Comparison of ENCODE assay signal across 10 cellular contexts in genomic region chr12:55822228-55822627, GRCh38. TPM values are rescaled to one million over a fixed set of nuclear protein-coding genes. Genes with fewer than 3 reads are reported as not detected.
A peak's percentile ranks its signal among the peaks of the same experiment; 100 is the strongest.
DNase-seq lines count a peak whose midpoint lies in the region; ATAC-seq, FAIRE-seq and TF ChIP-seq lines count a peak whose summit lies in the region.
"Had no signal": no experiment of that assay in that cellular context is flagged by ENCODE, and none has a peak within 500 bp of the region (broad histone marks: within the 10 kb centered on the region; RNA-seq: fewer than 3 reads in every experiment).

No MANE protein-coding gene starts in this region.

- H4K20me1 ChIP-seq in IMR-90 (ENCODE audit: insufficient read depth, low read length) = 0 out of 2 replicates have a peak, but pooled peaks cover 3% of the 10 kb centered on the region
- no peaks in the 10 kb centered on the region for H4K20me1 ChIP-seq in HepG2 (ENCODE audit: insufficient read depth, low read length)

- in situ Hi-C loops in IMR-90 (cut with MboI; ENCODE audit: low sequenced_read_pairs) = loop anchor here (10.0 kb wide), 1 partner anchor 103 kb away; the partner anchor contains the start of gene PYM1
- in situ Hi-C loops in astrocyte of the cerebellum (cut with HindIII; ENCODE audit: low sequenced_read_pairs) = no loop called here
- in situ Hi-C loops in HepG2 (cut with HindIII; ENCODE audit: extremely low pct_ligation_motif_present, low pct_unique_long_range_greater_than_20kb) = no loop called here

- no peak overlapping the region for H2BK15ac ChIP-seq in IMR-90 (ENCODE audit: low read depth, low read length)

- H3K4me2 ChIP-seq in IMR-90 (ENCODE audit: low read depth, low read length) = no peak overlapping the region
- H3K4me2 ChIP-seq in HepG2 (ENCODE audit: low read depth, low read length) = no peak overlapping the region

- H3K14ac ChIP-seq in IMR-90 (replicated peaks; ENCODE audit: low read depth, low read length) = no peak overlapping the region

- no peak overlapping the region for H3K23ac ChIP-seq in IMR-90 (ENCODE audit: low read depth, low read length)

- intact Hi-C loops in IMR-90 (cut with micrococcal nuclease) (no loop called here), HepG2 (cut with micrococcal nuclease; ENCODE audit: unreplicated experiment) (no loop called here), esophagus squamous epithelium (cut with DNase I) (no loop called here)

- peak; percentile 34 for TF ChIP-seq CTCF in IMR-90 (conservative IDR thresholded peaks at IDR 0.05; ENCODE audit: low read depth, low read length)
- TF ChIP-seq CTCF in astrocyte of the cerebellum (IDR thresholded peaks at IDR 0.05; ENCODE audit: low read depth, low read length, missing control alignments) = peak; percentile 34
- TF ChIP-seq CTCF in HepG2 (CRISPR knock-in tag; IDR thresholded peaks at IDR 0.05) = peak; percentile 53
- peak in 1 of 6 experiments; percentile 8 for TF ChIP-seq CTCF in esophagus squamous epithelium (IDR thresholded peaks at IDR 0.05)

- no peak for TF ChIP-seq EP300 in HepG2 (IDR thresholded peaks at IDR 0.05; ENCODE audit: low read depth in 2 of 2, low read length in 2 of 2)
- no peak for TF ChIP-seq EP300 in HepG2 (CRISPR knock-in tag; IDR thresholded peaks at IDR 0.05; ENCODE audit: borderline replicate concordance)

- H2AK9ac ChIP-seq in IMR-90 (replicated peaks; ENCODE audit: low read depth, low read length, poor library complexity) = no peak overlapping the region

- no peak overlapping the region for H2BK120ac ChIP-seq in IMR-90 (ENCODE audit: low read depth, low read length)

- H3K9me3 ChIP-seq in IMR-90 (ENCODE audit: control insufficient read depth, insufficient read depth, low read length) (no peaks in the 10 kb centered on the region), HepG2 (ENCODE audit: low read length) (no peaks in the 10 kb centered on the region), esophagus squamous epithelium (no peaks in the 10 kb centered on the region)
- H3K9me3 ChIP-seq: prostate gland had no signal

- ATAC-seq in IMR-90 (ENCODE audit: low read depth) (no peak), HepG2 (no peak), HG03175 (IDR thresholded peaks at IDR 0.05; ENCODE audit: unreplicated experiment) (no peak), GM19324 (IDR thresholded peaks at IDR 0.05; ENCODE audit: low FRiP score, unreplicated experiment) (no peak)

- no peak overlapping the region for H4K5ac ChIP-seq in IMR-90 (ENCODE audit: low read depth, low read length)

- H3K27me3 ChIP-seq in IMR-90 (ENCODE audit: control insufficient read depth, insufficient read depth, low read length) (no peaks in the 10 kb centered on the region), HepG2 (ENCODE audit: control insufficient read depth in 1 of 2, insufficient read depth in 2 of 2, low read length in 2 of 2) (no peaks in the 10 kb centered on the region; a peak in 1 of 5 replicates), esophagus squamous epithelium (no peaks in the 10 kb centered on the region)

- H3K9ac ChIP-seq in IMR-90 (ENCODE audit: low read depth, low read length) (no peak overlapping the region), HepG2 (ENCODE audit: insufficient read depth, low read depth, low read length) (no peak overlapping the region)

- no peak overlapping the region for H2AFZ ChIP-seq in IMR-90 (replicated peaks; ENCODE audit: low read length, poor library complexity)
- H2AFZ ChIP-seq in HepG2 (ENCODE audit: low read length) = no peak overlapping the region

- CTCF ChIA-PET in IMR-90 (lab: Yijun Ruan, JAX) = no interaction called here
- CTCF ChIA-PET in HepG2 (lab: Yijun Ruan, JAX; ENCODE audit: low intra/inter-chr PET ratio, low total read pairs) = interaction anchor here (1.6 kb wide), 1 partner anchor 83 kb away, joined by 3 read pairs; no protein-coding TSS in a partner anchor

- TF ChIP-seq RAD21 in IMR-90 (IDR thresholded peaks at IDR 0.05; ENCODE audit: low read length) = no peak
- no peak for TF ChIP-seq RAD21 in HepG2 (CRISPR knock-in tag; IDR thresholded peaks at IDR 0.05)

- H3K4me3 ChIP-seq in IMR-90 (ENCODE audit: insufficient read depth, low read depth, low read length) (no peak overlapping the region), astrocyte of the cerebellum (ENCODE audit: low read depth, low read length) (no peak overlapping the region), HepG2 (replicated peaks in 1 of 3; ENCODE audit: insufficient read depth in 1 of 3, low read depth in 2 of 3, low read length in 3 of 3) (no peak overlapping the region), esophagus squamous epithelium (no peak overlapping the region)
- H3K4me3 ChIP-seq: prostate gland had no signal

- no peak overlapping the region for H2AK5ac ChIP-seq in IMR-90 (ENCODE audit: low read depth, low read length)

- no peak overlapping the region for H2BK5ac ChIP-seq in IMR-90 (ENCODE audit: low read depth, low read length, poor library complexity, severe bottlenecking)

- dilution Hi-C loops in IMR-90 (cut with HindIII; ENCODE audit: low sequenced_read_pairs, unreplicated experiment) = no loop called here

- peak; percentile 11 for DNase-seq in NCI-H2196 (lab: John Stamatoyannopoulos, UW; ENCODE audit: unreplicated experiment)
- no peak for DNase-seq in NCI-H2196 treated with DMSO at 0.1 percent for 48 hours (lab: John Stamatoyannopoulos, UW; ENCODE audit: unreplicated experiment)
- no peak for DNase-seq in IMR-90
- DNase-seq in astrocyte of the cerebellum (ENCODE audit: low read depth) = no peak
- DNase-seq in HepG2 (ENCODE audit: low spot score) = peak; percentile 48
- no peak for DNase-seq in esophagus squamous epithelium (lab: John Stamatoyannopoulos, UW)

- BruUV-seq in IMR-90 (replicated peaks; lab: Mats Ljungman, UMichigan) (no TSS peak), HepG2 (replicated peaks; lab: Mats Ljungman, UMichigan) (no TSS peak)

- H3K36me3 ChIP-seq in IMR-90 (ENCODE audit: control insufficient read depth, insufficient read depth, low read length) = peaks cover 27% of the 10 kb centered on the region
- peaks cover 12 to 22% of the 10 kb centered on the region in 2 experiments for H3K36me3 ChIP-seq in HepG2 (replicated peaks in 1 of 2; ENCODE audit: control insufficient read depth in 1 of 2, insufficient read depth in 2 of 2, low read length in 2 of 2)
- H3K36me3 ChIP-seq in esophagus squamous epithelium = peaks cover 6 to 45% (median 28%) of the 10 kb centered on the region in 3 donors

- POLR2A ChIA-PET in IMR-90 (lab: Charles Lee; ENCODE audit: unreplicated experiment) = no interaction called here
- POLR2A ChIA-PET in HepG2 (lab: Yijun Ruan, JAX) = interaction anchor here (6.2 kb wide), 1 partner anchor 7 kb away, joined by 206 read pairs; the partner anchor contains the start of gene DNAJC14

- no peak overlapping the region for H2BK20ac ChIP-seq in IMR-90 (ENCODE audit: low read depth, low read length)

- H3K27ac ChIP-seq in IMR-90 (ENCODE audit: insufficient read depth, low read length) (no peak overlapping the region), HepG2 (ENCODE audit: extremely low read length, insufficient read depth, low read length) (peak overlapping the region; percentile 7), esophagus squamous epithelium (no peak overlapping the region)
- H3K27ac ChIP-seq: HL-60, prostate gland had no signal

- peaks cover 26% of the 10 kb centered on the region for H3K79me2 ChIP-seq in HepG2 (ENCODE audit: insufficient read depth, low read length)

- H3K79me1 ChIP-seq in IMR-90 (ENCODE audit: low read depth in 1 of 2, low read length in 2 of 2) = peaks cover 24 to 46% of the 10 kb centered on the region in 2 experiments

- H3K56ac ChIP-seq in IMR-90 (ENCODE audit: extremely low read depth, insufficient read depth, low read length) = no peak overlapping the region

- no peak overlapping the region for H4K8ac ChIP-seq in IMR-90 (ENCODE audit: low read depth in 2 of 2, low read length in 2 of 2)

- TF ChIP-seq POLR2A in IMR-90 (IDR thresholded peaks at IDR 0.05; ENCODE audit: low read depth, low read length) = no peak
- no peak for TF ChIP-seq POLR2A in HepG2 (IDR thresholded peaks at IDR 0.05; ENCODE audit: insufficient read depth in 1 of 2, low read depth in 2 of 2, low read length in 2 of 2)
- no peak for TF ChIP-seq POLR2A in esophagus squamous epithelium (IDR thresholded peaks at IDR 0.05)

- H3K4ac ChIP-seq in IMR-90 (ENCODE audit: low read depth, low read length) = no peak overlapping the region

- no CpG with 5 or more reads among the region's 6 CpGs for WGBS in IMR-90 (ENCODE audit: extremely low coverage in 2 of 2, insufficient read length in 1 of 2), 2 experiments
- WGBS in HepG2 (ENCODE audit: low lambda C conversion rate) = 52% methylated on average over 6 of the region's 6 CpGs
- WGBS in esophagus squamous epithelium, 2 donors = 52 to 57% methylated on average over 6 of the region's 6 CpGs

- FAIRE-seq in HepG2 (lab: Jason Lieb, UNC) = no peak

- no peak overlapping the region for H3K18ac ChIP-seq in IMR-90 (ENCODE audit: low read depth, low read length)

- H3K9me1 ChIP-seq in IMR-90 (ENCODE audit: insufficient read depth, low read length) = peaks cover 8% of the 10 kb centered on the region

- H4K91ac ChIP-seq in IMR-90 (ENCODE audit: insufficient read depth, low read depth, low read length) = no peak overlapping the region

- H3K4me1 ChIP-seq in IMR-90 (ENCODE audit: control insufficient read depth, insufficient read depth, low read length) = peaks cover 4% of the 10 kb centered on the region
- H3K4me1 ChIP-seq in HepG2 (ENCODE audit: insufficient read depth, low read length) = peaks cover 67% of the 10 kb centered on the region
- peaks cover 1 to 45% (median 29%) of the 10 kb centered on the region in 3 donors for H3K4me1 ChIP-seq in esophagus squamous epithelium

RNA-seq across cellular contexts. Expression of gene ORMDL2, which starts 4.4 kb away (rescaled TPM):
- 20.4 and 23.3 TPM in 2 replicates for total RNA-seq in IMR-90 (2012; rRNA removed)
- 38.6 and 39.7 TPM in 2 replicates for polyA plus RNA-seq in IMR-90 (2012; rRNA removed)
- polyA plus RNA-seq in IMR-90 (2012; cell fraction: cytosol; rRNA removed) = 21.1 and 27.5 TPM in 2 replicates
- polyA plus RNA-seq in IMR-90 (2012; cell fraction: nucleus; rRNA removed; ENCODE audit: low replicate concordance) = 7.7 and 16.1 TPM in 2 replicates
- total RNA-seq in HepG2 (2016; rRNA removed; fragmentation: Illumina TruSeq; extraction: Trizol) = 14.8 and 28.6 TPM in 2 replicates
- 8.9 and 10.8 TPM in 2 replicates for total RNA-seq in HepG2 (2016; cell fraction: cytosol; rRNA removed; fragmentation: Illumina TruSeq; extraction: Trizol; ENCODE audit: low read depth)
- total RNA-seq in HepG2 (2016; cell fraction: insoluble cytoplasmic fraction; rRNA removed; fragmentation: Illumina TruSeq; extraction: Trizol) = 18.4 and 26.4 TPM in 2 replicates
- 8.8 and 10.8 TPM in 2 replicates for total RNA-seq in HepG2 (2016; cell fraction: membrane; rRNA removed; fragmentation: Illumina TruSeq; extraction: Trizol)
- 20.1 and 21.6 TPM in 2 replicates for total RNA-seq in HepG2 (2016; cell fraction: nucleus; rRNA removed; fragmentation: Illumina TruSeq; extraction: Trizol)
- polyA plus RNA-seq in HepG2 (2011; rRNA removed) = 24.0 and 30.2 TPM in 2 replicates
- polyA plus RNA-seq in HepG2 (2011; cell fraction: cytosol; rRNA removed) = 17.7 and 25.9 TPM in 2 replicates
- 10.1 and 18.4 TPM in 2 replicates for polyA plus RNA-seq in HepG2 (2011; cell fraction: nucleus; rRNA removed)
- 20.8 and 36.4 TPM in 2 replicates for polyA plus RNA-seq in HepG2 (2012)
- 11.3 and 13.0 TPM in 2 replicates for polyA plus RNA-seq in HepG2 (2016; cell fraction: cytosol; fragmentation: Illumina TruSeq; extraction: Trizol; ENCODE audit: low read depth)
- 15.1 and 16.1 TPM in 2 replicates for polyA plus RNA-seq in HepG2 (2016; cell fraction: insoluble cytoplasmic fraction; fragmentation: Illumina TruSeq; extraction: Trizol; ENCODE audit: low read depth)
- 8.1 and 11.2 TPM in 2 replicates for polyA plus RNA-seq in HepG2 (2016; cell fraction: membrane; fragmentation: Illumina TruSeq; extraction: Trizol; ENCODE audit: low read depth)
- polyA plus RNA-seq in HepG2 (2016; cell fraction: nucleus; fragmentation: Illumina TruSeq; extraction: Trizol; ENCODE audit: insufficient read depth, low read depth) = 36.9 and 39.7 TPM in 2 replicates
- 41.3 and 201 TPM in 2 replicates for polyA minus RNA-seq in HepG2 (2011; rRNA and poly(A)+ RNA removed; ENCODE audit: low replicate concordance)
- polyA minus RNA-seq in HepG2 (2011; cell fraction: cytosol; rRNA and poly(A)+ RNA removed) = 12.1 and 14.1 TPM in 2 replicates
- 16.2 and 21.8 TPM in 2 replicates for polyA minus RNA-seq in HepG2 (2011; cell fraction: nucleus; rRNA and poly(A)+ RNA removed)
- 10 to 100 TPM; 29.9 to 31.9 (median 31.1) TPM for total RNA-seq in esophagus squamous epithelium

RNA-seq across cellular contexts. Expression of gene SARNP, which starts 4.7 kb away (rescaled TPM):
- total RNA-seq in IMR-90 (2012; rRNA removed) (46.8 and 132 TPM in 2 replicates), HepG2 (2016; rRNA removed; fragmentation: Illumina TruSeq; extraction: Trizol) (95.4 and 137 TPM in 2 replicates), esophagus squamous epithelium (10 to 100 TPM; 22.6 to 60.1 (median 53.7) TPM)
- polyA plus RNA-seq in IMR-90 (2012; rRNA removed) (99.6 and 103 TPM in 2 replicates), HepG2 (2011; rRNA removed) (46.4 and 59.0 TPM in 2 replicates)
- polyA plus RNA-seq in IMR-90 (2012; cell fraction: cytosol; rRNA removed) = 11.6 and 29.4 TPM in 2 replicates
- polyA plus RNA-seq in IMR-90 (2012; cell fraction: nucleus; rRNA removed; ENCODE audit: low replicate concordance) = 3.7 and 41.2 TPM in 2 replicates
- total RNA-seq in HepG2 (2016; cell fraction: cytosol; rRNA removed; fragmentation: Illumina TruSeq; extraction: Trizol; ENCODE audit: low read depth) = 32.7 and 36.6 TPM in 2 replicates
- total RNA-seq in HepG2 (2016; cell fraction: insoluble cytoplasmic fraction; rRNA removed; fragmentation: Illumina TruSeq; extraction: Trizol) = 95.5 and 155 TPM in 2 replicates
- total RNA-seq in HepG2 (2016; cell fraction: membrane; rRNA removed; fragmentation: Illumina TruSeq; extraction: Trizol) = 32.4 and 39.7 TPM in 2 replicates
- total RNA-seq in HepG2 (2016; cell fraction: nucleus; rRNA removed; fragmentation: Illumina TruSeq; extraction: Trizol) = 47.9 and 53.6 TPM in 2 replicates
- polyA plus RNA-seq in HepG2 (2011; cell fraction: cytosol; rRNA removed) = 23.9 and 33.5 TPM in 2 replicates
- 15.1 and 17.8 TPM in 2 replicates for polyA plus RNA-seq in HepG2 (2011; cell fraction: nucleus; rRNA removed)
- 47.5 and 49.6 TPM in 2 replicates for polyA plus RNA-seq in HepG2 (2012)
- 24.1 and 25.0 TPM in 2 replicates for polyA plus RNA-seq in HepG2 (2016; cell fraction: cytosol; fragmentation: Illumina TruSeq; extraction: Trizol; ENCODE audit: low read depth)
- polyA plus RNA-seq in HepG2 (2016; cell fraction: insoluble cytoplasmic fraction; fragmentation: Illumina TruSeq; extraction: Trizol; ENCODE audit: low read depth) = 123 and 138 TPM in 2 replicates
- polyA plus RNA-seq in HepG2 (2016; cell fraction: membrane; fragmentation: Illumina TruSeq; extraction: Trizol; ENCODE audit: low read depth) = 25.2 and 25.7 TPM in 2 replicates
- polyA plus RNA-seq in HepG2 (2016; cell fraction: nucleus; fragmentation: Illumina TruSeq; extraction: Trizol; ENCODE audit: insufficient read depth, low read depth) = 58.8 and 61.1 TPM in 2 replicates
- polyA minus RNA-seq in HepG2 (2011; rRNA and poly(A)+ RNA removed; ENCODE audit: low replicate concordance) = 41.0 and 49.7 TPM in 2 replicates
- 8.4 and 13.8 TPM in 2 replicates for polyA minus RNA-seq in HepG2 (2011; cell fraction: cytosol; rRNA and poly(A)+ RNA removed)
- 45.7 and 51.5 TPM in 2 replicates for polyA minus RNA-seq in HepG2 (2011; cell fraction: nucleus; rRNA and poly(A)+ RNA removed)

RNA-seq across cellular contexts. Expression of gene DNAJC14, which starts 7.2 kb away (rescaled TPM):
- total RNA-seq in IMR-90 (2012; rRNA removed) (56.3 and 56.9 TPM in 2 replicates), HepG2 (2016; rRNA removed; fragmentation: Illumina TruSeq; extraction: Trizol) (22.4 and 23.9 TPM in 2 replicates), esophagus squamous epithelium (10 to 100 TPM; 15.3 to 30.2 (median 19.9) TPM)
- polyA plus RNA-seq in IMR-90 (2012; rRNA removed) (13.3 and 19.8 TPM in 2 replicates), HepG2 (2011; rRNA removed) (4.3 and 6.4 TPM in 2 replicates)
- 10.2 and 10.5 TPM in 2 replicates for polyA plus RNA-seq in IMR-90 (2012; cell fraction: cytosol; rRNA removed)
- 3.8 and 6.8 TPM in 2 replicates for polyA plus RNA-seq in IMR-90 (2012; cell fraction: nucleus; rRNA removed; ENCODE audit: low replicate concordance)
- total RNA-seq in HepG2 (2016; cell fraction: cytosol; rRNA removed; fragmentation: Illumina TruSeq; extraction: Trizol; ENCODE audit: low read depth) = 2.0 and 4.0 TPM in 2 replicates
- total RNA-seq in HepG2 (2016; cell fraction: insoluble cytoplasmic fraction; rRNA removed; fragmentation: Illumina TruSeq; extraction: Trizol) = 16.8 and 27.1 TPM in 2 replicates
- 11.0 and 11.4 TPM in 2 replicates for total RNA-seq in HepG2 (2016; cell fraction: membrane; rRNA removed; fragmentation: Illumina TruSeq; extraction: Trizol)
- 16.5 and 23.9 TPM in 2 replicates for total RNA-seq in HepG2 (2016; cell fraction: nucleus; rRNA removed; fragmentation: Illumina TruSeq; extraction: Trizol)
- 5.6 and 8.0 TPM in 2 replicates for polyA plus RNA-seq in HepG2 (2011; cell fraction: cytosol; rRNA removed)
- polyA plus RNA-seq in HepG2 (2011; cell fraction: nucleus; rRNA removed) = 4.1 and 5.5 TPM in 2 replicates
- 8.4 and 9.3 TPM in 2 replicates for polyA plus RNA-seq in HepG2 (2012)
- polyA plus RNA-seq in HepG2 (2016; cell fraction: cytosol; fragmentation: Illumina TruSeq; extraction: Trizol; ENCODE audit: low read depth) = 1.6 and 1.7 TPM in 2 replicates
- 14.6 and 15.8 TPM in 2 replicates for polyA plus RNA-seq in HepG2 (2016; cell fraction: insoluble cytoplasmic fraction; fragmentation: Illumina TruSeq; extraction: Trizol; ENCODE audit: low read depth)
- 5.5 and 5.6 TPM in 2 replicates for polyA plus RNA-seq in HepG2 (2016; cell fraction: membrane; fragmentation: Illumina TruSeq; extraction: Trizol; ENCODE audit: low read depth)
- polyA plus RNA-seq in HepG2 (2016; cell fraction: nucleus; fragmentation: Illumina TruSeq; extraction: Trizol; ENCODE audit: insufficient read depth, low read depth) = 19.8 and 23.8 TPM in 2 replicates
- polyA minus RNA-seq in HepG2 (2011; rRNA and poly(A)+ RNA removed; ENCODE audit: low replicate concordance) = 6.5 and 22.6 TPM in 2 replicates
- 3.0 and 5.5 TPM in 2 replicates for polyA minus RNA-seq in HepG2 (2011; cell fraction: cytosol; rRNA and poly(A)+ RNA removed)
- 7.2 and 8.2 TPM in 2 replicates for polyA minus RNA-seq in HepG2 (2011; cell fraction: nucleus; rRNA and poly(A)+ RNA removed)

RNA-seq across cellular contexts. Expression of gene MMP19, which starts 20.5 kb away (rescaled TPM):
- total RNA-seq in IMR-90 (2012; rRNA removed) (8.6 and 9.9 TPM in 2 replicates), HepG2 (2016; rRNA removed; fragmentation: Illumina TruSeq; extraction: Trizol) (0.07 TPM in 1 of 2 replicates, not detected in the other), esophagus squamous epithelium (1 to 10 TPM; 1.5 to 3.1 (median 1.8) TPM)
- polyA plus RNA-seq in IMR-90 (2012; rRNA removed) (34.3 and 34.7 TPM in 2 replicates), HepG2 (2011; rRNA removed) (0.08 and 0.16 TPM in 2 replicates)
- 22.3 and 24.0 TPM in 2 replicates for polyA plus RNA-seq in IMR-90 (2012; cell fraction: cytosol; rRNA removed)
- 56.9 and 100 TPM in 2 replicates for polyA plus RNA-seq in IMR-90 (2012; cell fraction: nucleus; rRNA removed; ENCODE audit: low replicate concordance)
- total RNA-seq in HepG2 (2016; cell fraction: cytosol; rRNA removed; fragmentation: Illumina TruSeq; extraction: Trizol; ENCODE audit: low read depth) = not detected in 2 replicates
- total RNA-seq in HepG2 (2016; cell fraction: insoluble cytoplasmic fraction; rRNA removed; fragmentation: Illumina TruSeq; extraction: Trizol) = 0.06 TPM in 1 of 2 replicates, not detected in the other
- total RNA-seq in HepG2 (2016; cell fraction: membrane; rRNA removed; fragmentation: Illumina TruSeq; extraction: Trizol) = not detected in 2 replicates
- total RNA-seq in HepG2 (2016; cell fraction: nucleus; rRNA removed; fragmentation: Illumina TruSeq; extraction: Trizol) = not detected in 2 replicates
- polyA plus RNA-seq in HepG2 (2011; cell fraction: cytosol; rRNA removed) = 0.08 TPM in 2 replicates
- polyA plus RNA-seq in HepG2 (2011; cell fraction: nucleus; rRNA removed) = 0.12 and 0.32 TPM in 2 replicates
- 0.08 and 0.19 TPM in 2 replicates for polyA plus RNA-seq in HepG2 (2012)
- polyA plus RNA-seq in HepG2 (2016; cell fraction: cytosol; fragmentation: Illumina TruSeq; extraction: Trizol; ENCODE audit: low read depth) = not detected in 2 replicates
- not detected in 2 replicates for polyA plus RNA-seq in HepG2 (2016; cell fraction: insoluble cytoplasmic fraction; fragmentation: Illumina TruSeq; extraction: Trizol; ENCODE audit: low read depth)
- polyA plus RNA-seq in HepG2 (2016; cell fraction: membrane; fragmentation: Illumina TruSeq; extraction: Trizol; ENCODE audit: low read depth) = not detected in 2 replicates
- not detected in 2 replicates for polyA plus RNA-seq in HepG2 (2016; cell fraction: nucleus; fragmentation: Illumina TruSeq; extraction: Trizol; ENCODE audit: insufficient read depth, low read depth)
- polyA minus RNA-seq in HepG2 (2011; rRNA and poly(A)+ RNA removed; ENCODE audit: low replicate concordance) = not detected in 2 replicates
- not detected in 2 replicates for polyA minus RNA-seq in HepG2 (2011; cell fraction: cytosol; rRNA and poly(A)+ RNA removed)
- polyA minus RNA-seq in HepG2 (2011; cell fraction: nucleus; rRNA and poly(A)+ RNA removed) = not detected in 2 replicates

Comparison
In these comparisons a context has a peak if more than half of its experiments do, and no peak if none do; other contexts are left out.
1. DNase-seq: peak in NCI-H2196 (single experiment) and HepG2 (single experiment); none in NCI-H2196 treated with DMSO at 0.1 percent for 48 hours (single experiment), IMR-90 (single experiment), astrocyte of the cerebellum (single experiment) and esophagus squamous epithelium (single experiment).